19 cellular contexts compared by ENCODE assay signal in the genomic region with DNA sequence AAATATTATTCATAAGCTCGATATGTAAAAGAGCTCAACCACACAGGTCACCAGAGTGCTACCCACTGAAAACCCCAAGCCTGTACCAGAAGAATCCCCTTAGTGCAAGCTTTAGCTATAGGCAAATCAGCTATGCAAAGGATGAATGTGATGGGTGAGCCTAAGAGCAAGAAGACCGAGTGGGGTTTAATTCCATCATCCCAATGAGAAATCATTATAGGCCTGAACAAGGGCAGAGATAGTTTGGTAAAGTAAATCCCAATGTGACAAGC. TPM values are rescaled to one million over a fixed set of nuclear protein-coding genes. Genes with fewer than 3 reads are reported as not detected.
DNase-seq lines count a peak whose midpoint lies in the region; ATAC-seq and FAIRE-seq lines count a peak whose summit lies in the region.
"Had no signal": no experiment of that assay in that cellular context is flagged by ENCODE, and none has a peak within 500 bp of the region (broad histone marks: within the 10 kb centered on the region; RNA-seq: fewer than 3 reads in every experiment).

No MANE protein-coding gene starts in this region.

- FAIRE-seq in GM18507 (lab: Jason Lieb, UNC), result peak; percentile 60

- no peak overlapping the region for H2AFZ ChIP-seq in Karpas-422 (ENCODE audit: low read length)

- H4K20me1 ChIP-seq in Karpas-422 (ENCODE audit: insufficient read depth, low read depth, low read length), result no peaks in the 10 kb centered on the region

- peaks cover 13% of the 10 kb centered on the region for H3K4me1 ChIP-seq in Karpas-422 (ENCODE audit: low read length)
- H3K4me1 ChIP-seq: left ventricle myocardium inferior, tibial artery had no signal

- ATAC-seq in GM19452 (IDR thresholded peaks at IDR 0.05; ENCODE audit: unreplicated experiment), result peak; percentile 50
- peak; percentile 46 for ATAC-seq in HG02885 (IDR thresholded peaks at IDR 0.05; ENCODE audit: poor library complexity, unreplicated experiment)
- ATAC-seq in GM18502 (IDR thresholded peaks at IDR 0.05; ENCODE audit: poor library complexity, unreplicated experiment), result no peak
- ATAC-seq: Right ventricle myocardium inferior had no signal

- no peak overlapping the region for H3K9ac ChIP-seq in Karpas-422 (ENCODE audit: low read length)

- no peaks in the 10 kb centered on the region for H3K36me3 ChIP-seq in Karpas-422 (ENCODE audit: insufficient read depth, low read length)
- H3K36me3 ChIP-seq: left ventricle myocardium inferior, tibial artery had no signal

- H3K9me3 ChIP-seq in Karpas-422 (ENCODE audit: low read length), result no peaks in the 10 kb centered on the region
- H3K9me3 ChIP-seq: left ventricle myocardium inferior, tibial artery had no signal

- DNase-seq in GM18507 (ENCODE audit: extremely low spot score, insufficient read length, low read depth) (no peak), Karpas-422 (no peak), glomerular visceral epithelial cell (ENCODE audit: extremely low spot score) (no peak), medulla oblongata (ENCODE audit: extremely low spot score) (no peak), HUDEP-2 (lab: John Stamatoyannopoulos, UW; ENCODE audit: unreplicated experiment in 76 of 76) (no peak)
- DNase-seq: activated CD4-positive, alpha-beta T cell treated with anti-CD3 and anti-CD28 coated beads, Interleukin-2, amount 10 ng/mL, durations not matched to agents 7 days and 5 days; activated naive CD4-positive, alpha-beta T cell treated with anti-CD3 and anti-CD28 coated beads, Interleukin-2, amount 50 U/mL, for 16 hours; DMS 273 treated with DMSO at 0.1 percent for 48 hours; GF-D8; H9; left ventricle myocardium inferior; NCI-H1694 treated with DMSO at 0.1 percent for 48 hours; NCI-H510A; retina; tibial artery had no signal

- no peaks in the 10 kb centered on the region for H3K27me3 ChIP-seq in Karpas-422 (ENCODE audit: low read length)
- H3K27me3 ChIP-seq: tibial artery had no signal

- no peaks in the 10 kb centered on the region for H3K79me2 ChIP-seq in Karpas-422 (ENCODE audit: low read length)

- no peak overlapping the region for H3K27ac ChIP-seq in Karpas-422 (ENCODE audit: low read length)
- H3K27ac ChIP-seq: left ventricle myocardium inferior, tibial artery had no signal

- H3K4me3 ChIP-seq in Karpas-422 (ENCODE audit: low read length), result no peak overlapping the region
- H3K4me3 ChIP-seq: left ventricle myocardium inferior, tibial artery had no signal

- peak overlapping the region; percentile 34 for H3K4me2 ChIP-seq in Karpas-422 (ENCODE audit: low read depth, low read length, poor library complexity, severe bottlenecking)

- H3K9me2 ChIP-seq in Karpas-422 (replicated peaks; ENCODE audit: insufficient read depth, low read length), result no peaks in the 10 kb centered on the region

RNA-seq across cellular contexts. Expression of a gene that starts 21.8 kb away (rescaled TPM):
- total RNA-seq in Karpas-422 (2014; rRNA removed; shearing (Covaris generic); ENCODE audit: low replicate concordance), result 0.11 TPM in 1 of 2 replicates, not detected in the other
